8 cellular contexts compared by ENCODE assay signal in genomic region chr17:7887482-7888183, GRCh38. TPM values are rescaled to one million over a fixed set of nuclear protein-coding genes. Genes with fewer than 3 reads are reported as not detected.
A peak's percentile ranks its signal among the peaks of the same experiment; 100 is the strongest.
DNase-seq lines count a peak whose midpoint lies in the region; ATAC-seq and TF ChIP-seq lines count a peak whose summit lies in the region.

No MANE protein-coding gene starts in this region.

- TF ChIP-seq CTCF in CD14-positive monocyte (IDR thresholded peaks at IDR 0.05), result no peak

- H3K27ac Mint-ChIP-seq in CD14-positive monocyte, result no peak overlapping the region

- no peak overlapping the region for H3K4me3 Mint-ChIP-seq in CD14-positive monocyte

- H3K9me3 Mint-ChIP-seq in CD14-positive monocyte, result no peaks in the 10 kb centered on the region

- intact Hi-C loops in CD14-positive monocyte (cut with micrococcal nuclease), result no loop called here

- H3K27me3 Mint-ChIP-seq in CD14-positive monocyte (ENCODE audit: low read depth in 3 of 3), result peaks cover 0 to 1% (median 1%) of the 10 kb centered on the region in 3 donors

- peaks cover 19 to 27% of the 10 kb centered on the region in 2 donors for H3K36me3 Mint-ChIP-seq in CD14-positive monocyte

- DNase-seq in GDM1 (lab: John Stamatoyannopoulos, UW) (peak; percentile 87), NCI-H345 treated with DMSO at 0.1 percent for 48 hours (lab: John Stamatoyannopoulos, UW; ENCODE audit: unreplicated experiment) (peak; percentile 83), CD14-positive monocyte (ENCODE audit: low spot score) (no peak)
- DNase-seq in activated CD4-positive, alpha-beta T cell treated with anti-CD3 and anti-CD28 coated beads for 24 hours (ENCODE audit: low read depth in 2 of 2), result peak; percentile 78 to 82
- DNase-seq in stimulated activated CD4-positive, alpha-beta T cell treated with anti-CD3 and anti-CD28 coated beads, Interleukin-15, amount 100 ng/mL, for 48 hours (ENCODE audit: low read depth in 2 of 2), result peak; percentile 83 to 84

- peak; percentile 45 for ATAC-seq in HG03097 (IDR thresholded peaks at IDR 0.05; ENCODE audit: low FRiP score, unreplicated experiment)

- peaks cover 13% of the 10 kb centered on the region for H3K4me1 Mint-ChIP-seq in CD14-positive monocyte

- no peaks in the 10 kb centered on the region for H3K27me3 ChIP-seq in layer of hippocampus (ENCODE audit: control insufficient read depth, insufficient read depth, low read length)

- H3K27ac ChIP-seq in cingulate gyrus (ENCODE audit: low read depth, low read length) (peak overlapping the region; percentile 95), layer of hippocampus (ENCODE audit: low read depth, low read length) (peak overlapping the region; percentile 93)

RNA-seq across cellular contexts. Expression of gene CHD3, which starts 1.0 kb away (rescaled TPM):
- polyA plus RNA-seq in CD14-positive monocyte, result under 1 TPM; 0.55 to 0.91 TPM

RNA-seq across cellular contexts. Expression of gene RNF227, which starts 28.5 kb away (rescaled TPM):
- polyA plus RNA-seq in CD14-positive monocyte, result 1 to 10 TPM in 1 of 2 donors, under 1 TPM in 1; 0.59 to 1.3 TPM

RNA-seq across cellular contexts. Expression of gene CYB5D1, which starts 29.8 kb away (rescaled TPM):
- under 1 TPM; 0.50 to 0.98 TPM for polyA plus RNA-seq in CD14-positive monocyte

RNA-seq across cellular contexts. Expression of gene NAA38, which starts 30.3 kb away (rescaled TPM):
- polyA plus RNA-seq in CD14-positive monocyte, result 100 to 1,000 TPM; 148 to 197 TPM

RNA-seq across cellular contexts. Expression of gene TMEM88, which starts 32.8 kb away (rescaled TPM):
- not detected for polyA plus RNA-seq in CD14-positive monocyte
